In genomic region chr1:12114916-12115315, GRCh38 we compare ENCODE assay signal across 8 cellular contexts. TPM values are rescaled to one million over a fixed set of nuclear protein-coding genes. Genes with fewer than 3 reads are reported as not detected.
"Had no signal": no experiment of that assay in that cellular context is flagged by ENCODE, and none has a peak within 500 bp of the region (broad histone marks: within the 10 kb centered on the region; RNA-seq: fewer than 3 reads in every experiment).

No MANE protein-coding gene starts in this region.

- H3K27ac Mint-ChIP-seq: HFFc6 had no signal

- DNase-seq: GOT3, H7, HFFc6, IMR-90 had no signal

- H3K4me3 Mint-ChIP-seq: HFFc6 had no signal

- H3K9me3 Mint-ChIP-seq: HFFc6 had no signal

- H3K36me3 ChIP-seq: HAP-1 had no signal

- H3K4me1 ChIP-seq: HAP-1 had no signal

- H3K4me3 ChIP-seq: HAP-1, K562 had no signal

- H3K9me3 ChIP-seq: HAP-1 had no signal

- ATAC-seq: HCT116, K562 had no signal

RNA-seq across cellular contexts. Expression of gene TNFRSF8, which starts 51.8 kb away (rescaled TPM):
- total RNA-seq: HT-29 had no signal

RNA-seq across cellular contexts. Expression of gene TNFRSF1B, which starts 51.9 kb away (rescaled TPM):
- total RNA-seq: HT-29 had no signal
